Comparison of ENCODE assay signal across 8 cellular contexts in genomic region chr9:112819635-112820496, GRCh38.
DNase-seq lines count a peak whose midpoint lies in the region; ATAC-seq and TF ChIP-seq lines count a peak whose summit lies in the region.

No MANE protein-coding gene starts in this region.

- WGBS in esophagus muscularis mucosa, result 52% methylated on average over 7 of the region's 7 CpGs

- POLR2A ChIA-PET in activated CD4-positive, alpha-beta memory T cell treated with anti-CD3 and anti-CD28 coated beads for 36 hours (lab: Charles Lee), result no interaction called here

- H3K79me2 ChIP-seq in neural progenitor cell (ENCODE audit: low read depth), result no peaks in the 10 kb centered on the region

- H3F3A ChIP-seq in neural progenitor cell (ENCODE audit: low read depth), result no peaks in the 10 kb centered on the region

- intact Hi-C loops in esophagus muscularis mucosa (cut with DNase I), result loop anchor here (2.0 to 10.0 kb wide), 3 partner anchors 69 to 335 kb away; partner anchors contain the start of genes INIP, KIAA1958 and SNX30
- intact Hi-C loops in activated CD4-positive, alpha-beta memory T cell treated with anti-CD3 and anti-CD28 coated beads for 36 hours (cut with micrococcal nuclease), result no loop called here

- H3K4me1 ChIP-seq in esophagus muscularis mucosa, result peaks cover 5 to 13% (median 8%) of the 10 kb centered on the region in 4 donors
- no peaks in the 10 kb centered on the region for H3K4me1 ChIP-seq in neural progenitor cell

- H3K36me3 ChIP-seq in esophagus muscularis mucosa (peaks cover 0 to 10% (median 4%) of the 10 kb centered on the region in 4 donors), neural progenitor cell (no peaks in the 10 kb centered on the region)

- H4K20me1 ChIP-seq in neural progenitor cell (ENCODE audit: low read depth), result no peaks in the 10 kb centered on the region

- H3K4me3 Mint-ChIP-seq in neural progenitor cell, result no peak overlapping the region
- H3K4me3 Mint-ChIP-seq in activated CD4-positive, alpha-beta memory T cell treated with anti-CD3 and anti-CD28 coated beads for 36 hours, result no peak overlapping the region

- no peak overlapping the region for H3K4me3 ChIP-seq in esophagus muscularis mucosa
- H3K4me3 ChIP-seq in neural progenitor cell, result no peak overlapping the region

- H3K27ac ChIP-seq in esophagus muscularis mucosa (replicated peaks in 1 of 4) (no peak overlapping the region), neural progenitor cell (no peak overlapping the region)

- peak; percentile 71 for ATAC-seq in GM19023 (IDR thresholded peaks at IDR 0.05; ENCODE audit: unreplicated experiment)

- TF ChIP-seq CTCF in esophagus muscularis mucosa (IDR thresholded peaks at IDR 0.05), result peak; percentile 67 to 72 (median 69)
- TF ChIP-seq CTCF in neural progenitor cell (IDR thresholded peaks at IDR 0.05), result peak; percentile 82

- H3K4me1 Mint-ChIP-seq in neural progenitor cell, result no peaks in the 10 kb centered on the region
- no peaks in the 10 kb centered on the region for H3K4me1 Mint-ChIP-seq in activated CD4-positive, alpha-beta memory T cell treated with anti-CD3 and anti-CD28 coated beads for 36 hours (ENCODE audit: low read depth)

- CTCF ChIA-PET in activated CD4-positive, alpha-beta memory T cell treated with anti-CD3 and anti-CD28 coated beads for 36 hours (lab: Charles Lee), result interaction anchor here (0.6 to 1.5 kb wide), 9 partner anchors 70 to 441 kb away, joined by 3 to 12 read pairs (median 4); no protein-coding TSS in a partner anchor

- no peaks in the 10 kb centered on the region for H3K27me3 Mint-ChIP-seq in neural progenitor cell (ENCODE audit: insufficient read depth, low read depth)
- H3K27me3 Mint-ChIP-seq in activated CD4-positive, alpha-beta memory T cell treated with anti-CD3 and anti-CD28 coated beads for 36 hours, result no peaks in the 10 kb centered on the region

- peak; percentile 47 for DNase-seq in COLO668 (lab: John Stamatoyannopoulos, UW; ENCODE audit: unreplicated experiment)
- peak; percentile 83 for DNase-seq in LHCN-M2 (ENCODE audit: low read depth)
- DNase-seq in RKO (ENCODE audit: low spot score), result peak; percentile 63
- peak; percentile 75 for DNase-seq in esophagus muscularis mucosa (ENCODE audit: extremely low spot score)
- DNase-seq in neural progenitor cell (ENCODE audit: low spot score), result peak; percentile 76
- DNase-seq in activated CD4-positive, alpha-beta memory T cell treated with anti-CD3 and anti-CD28 coated beads for 36 hours, result no peak
- no peak for DNase-seq in stimulated activated CD4-positive, alpha-beta T cell treated with anti-CD3 and anti-CD28 coated beads, Interleukin-12 subunit alpha, Interleukin-12 subunit beta, amount 100 ng/mL, for 4 hours

- H3K36me3 Mint-ChIP-seq in neural progenitor cell, result peaks cover 7% of the 10 kb centered on the region
- H3K36me3 Mint-ChIP-seq in activated CD4-positive, alpha-beta memory T cell treated with anti-CD3 and anti-CD28 coated beads for 36 hours, result peaks cover 5% of the 10 kb centered on the region

- no peak for TF ChIP-seq POLR2A in esophagus muscularis mucosa (IDR thresholded peaks at IDR 0.05; ENCODE audit: low read depth)

- H3K4me2 ChIP-seq in neural progenitor cell, result no peak overlapping the region

- no peak overlapping the region for H2AFZ ChIP-seq in neural progenitor cell (replicated peaks)

- no peaks in the 10 kb centered on the region for H3K9me3 ChIP-seq in esophagus muscularis mucosa
- H3K9me3 ChIP-seq in neural progenitor cell (ENCODE audit: low read depth), result no peaks in the 10 kb centered on the region

- no peak overlapping the region for H3K9ac ChIP-seq in neural progenitor cell

- no peaks in the 10 kb centered on the region for H3K9me3 Mint-ChIP-seq in neural progenitor cell
- H3K9me3 Mint-ChIP-seq in activated CD4-positive, alpha-beta memory T cell treated with anti-CD3 and anti-CD28 coated beads for 36 hours, result no peaks in the 10 kb centered on the region

- TF ChIP-seq EP300 in esophagus muscularis mucosa (IDR thresholded peaks at IDR 0.05), result no peak

- H3K27ac Mint-ChIP-seq in neural progenitor cell, result no peak overlapping the region
- H3K27ac Mint-ChIP-seq in activated CD4-positive, alpha-beta memory T cell treated with anti-CD3 and anti-CD28 coated beads for 36 hours, result no peak overlapping the region

- no peaks in the 10 kb centered on the region for H3K27me3 ChIP-seq in esophagus muscularis mucosa
- no peaks in the 10 kb centered on the region for H3K27me3 ChIP-seq in neural progenitor cell

Comparison
In these comparisons a context has a peak if more than half of its experiments do, and no peak if none do; other contexts are left out.
1. DNase-seq: peak in COLO668 (single experiment), LHCN-M2 (single experiment), RKO (single experiment), esophagus muscularis mucosa (single experiment) and neural progenitor cell (single experiment); none in activated CD4-positive, alpha-beta memory T cell treated with anti-CD3 and anti-CD28 coated beads for 36 hours (single experiment) and stimulated activated CD4-positive, alpha-beta T cell treated with anti-CD3 and anti-CD28 coated beads, Interleukin-12 subunit alpha, Interleukin-12 subunit beta, amount 100 ng/mL, for 4 hours (single experiment).